In the genomic region with DNA sequence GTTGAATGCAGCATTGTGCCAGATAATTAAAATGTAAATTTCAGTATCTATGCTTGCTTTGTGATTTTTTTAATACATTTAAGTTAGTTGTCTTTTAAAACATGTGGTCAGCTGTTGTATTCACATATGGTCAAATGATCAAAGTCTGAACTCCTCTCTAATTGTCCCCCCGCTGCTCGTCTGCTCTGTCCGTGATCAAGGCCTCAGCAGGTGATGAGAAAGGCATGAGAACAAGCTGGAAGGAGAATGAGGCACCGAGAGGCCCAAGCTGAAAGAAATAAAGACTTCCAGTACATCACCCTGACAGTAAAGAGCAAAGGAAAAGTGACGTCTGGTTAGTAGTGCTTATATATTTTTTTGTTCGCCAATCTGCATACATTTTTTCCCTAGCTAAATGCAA, we compare ENCODE assay signal across 1 cellular context.
TF ChIP-seq lines count a peak whose summit lies in the region.

No MANE protein-coding gene starts in this region.

TF ChIP-seq in GM23338, 12 proteins besides CTCF, POLR2A, EP300 and RAD21:
- TF ChIP-seq, protein P1, sequence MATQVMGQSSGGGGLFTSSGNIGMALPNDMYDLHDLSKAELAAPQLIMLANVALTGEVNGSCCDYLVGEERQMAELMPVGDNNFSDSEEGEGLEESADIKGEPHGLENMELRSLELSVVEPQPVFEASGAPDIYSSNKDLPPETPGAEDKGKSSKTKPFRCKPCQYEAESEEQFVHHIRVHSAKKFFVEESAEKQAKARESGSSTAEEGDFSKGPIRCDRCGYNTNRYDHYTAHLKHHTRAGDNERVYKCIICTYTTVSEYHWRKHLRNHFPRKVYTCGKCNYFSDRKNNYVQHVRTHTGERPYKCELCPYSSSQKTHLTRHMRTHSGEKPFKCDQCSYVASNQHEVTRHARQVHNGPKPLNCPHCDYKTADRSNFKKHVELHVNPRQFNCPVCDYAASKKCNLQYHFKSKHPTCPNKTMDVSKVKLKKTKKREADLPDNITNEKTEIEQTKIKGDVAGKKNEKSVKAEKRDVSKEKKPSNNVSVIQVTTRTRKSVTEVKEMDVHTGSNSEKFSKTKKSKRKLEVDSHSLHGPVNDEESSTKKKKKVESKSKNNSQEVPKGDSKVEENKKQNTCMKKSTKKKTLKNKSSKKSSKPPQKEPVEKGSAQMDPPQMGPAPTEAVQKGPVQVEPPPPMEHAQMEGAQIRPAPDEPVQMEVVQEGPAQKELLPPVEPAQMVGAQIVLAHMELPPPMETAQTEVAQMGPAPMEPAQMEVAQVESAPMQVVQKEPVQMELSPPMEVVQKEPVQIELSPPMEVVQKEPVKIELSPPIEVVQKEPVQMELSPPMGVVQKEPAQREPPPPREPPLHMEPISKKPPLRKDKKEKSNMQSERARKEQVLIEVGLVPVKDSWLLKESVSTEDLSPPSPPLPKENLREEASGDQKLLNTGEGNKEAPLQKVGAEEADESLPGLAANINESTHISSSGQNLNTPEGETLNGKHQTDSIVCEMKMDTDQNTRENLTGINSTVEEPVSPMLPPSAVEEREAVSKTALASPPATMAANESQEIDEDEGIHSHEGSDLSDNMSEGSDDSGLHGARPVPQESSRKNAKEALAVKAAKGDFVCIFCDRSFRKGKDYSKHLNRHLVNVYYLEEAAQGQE (IDR thresholded peaks at IDR 0.05; ENCODE audit: unreplicated experiment): no peak
- TF ChIP-seq ZNF114 (CRISPR knock-in tag; IDR thresholded peaks at IDR 0.05): no peak
- no peak for TF ChIP-seq JUNB (IDR thresholded peaks at IDR 0.05; ENCODE audit: unreplicated experiment)
- TF ChIP-seq, protein P2, sequence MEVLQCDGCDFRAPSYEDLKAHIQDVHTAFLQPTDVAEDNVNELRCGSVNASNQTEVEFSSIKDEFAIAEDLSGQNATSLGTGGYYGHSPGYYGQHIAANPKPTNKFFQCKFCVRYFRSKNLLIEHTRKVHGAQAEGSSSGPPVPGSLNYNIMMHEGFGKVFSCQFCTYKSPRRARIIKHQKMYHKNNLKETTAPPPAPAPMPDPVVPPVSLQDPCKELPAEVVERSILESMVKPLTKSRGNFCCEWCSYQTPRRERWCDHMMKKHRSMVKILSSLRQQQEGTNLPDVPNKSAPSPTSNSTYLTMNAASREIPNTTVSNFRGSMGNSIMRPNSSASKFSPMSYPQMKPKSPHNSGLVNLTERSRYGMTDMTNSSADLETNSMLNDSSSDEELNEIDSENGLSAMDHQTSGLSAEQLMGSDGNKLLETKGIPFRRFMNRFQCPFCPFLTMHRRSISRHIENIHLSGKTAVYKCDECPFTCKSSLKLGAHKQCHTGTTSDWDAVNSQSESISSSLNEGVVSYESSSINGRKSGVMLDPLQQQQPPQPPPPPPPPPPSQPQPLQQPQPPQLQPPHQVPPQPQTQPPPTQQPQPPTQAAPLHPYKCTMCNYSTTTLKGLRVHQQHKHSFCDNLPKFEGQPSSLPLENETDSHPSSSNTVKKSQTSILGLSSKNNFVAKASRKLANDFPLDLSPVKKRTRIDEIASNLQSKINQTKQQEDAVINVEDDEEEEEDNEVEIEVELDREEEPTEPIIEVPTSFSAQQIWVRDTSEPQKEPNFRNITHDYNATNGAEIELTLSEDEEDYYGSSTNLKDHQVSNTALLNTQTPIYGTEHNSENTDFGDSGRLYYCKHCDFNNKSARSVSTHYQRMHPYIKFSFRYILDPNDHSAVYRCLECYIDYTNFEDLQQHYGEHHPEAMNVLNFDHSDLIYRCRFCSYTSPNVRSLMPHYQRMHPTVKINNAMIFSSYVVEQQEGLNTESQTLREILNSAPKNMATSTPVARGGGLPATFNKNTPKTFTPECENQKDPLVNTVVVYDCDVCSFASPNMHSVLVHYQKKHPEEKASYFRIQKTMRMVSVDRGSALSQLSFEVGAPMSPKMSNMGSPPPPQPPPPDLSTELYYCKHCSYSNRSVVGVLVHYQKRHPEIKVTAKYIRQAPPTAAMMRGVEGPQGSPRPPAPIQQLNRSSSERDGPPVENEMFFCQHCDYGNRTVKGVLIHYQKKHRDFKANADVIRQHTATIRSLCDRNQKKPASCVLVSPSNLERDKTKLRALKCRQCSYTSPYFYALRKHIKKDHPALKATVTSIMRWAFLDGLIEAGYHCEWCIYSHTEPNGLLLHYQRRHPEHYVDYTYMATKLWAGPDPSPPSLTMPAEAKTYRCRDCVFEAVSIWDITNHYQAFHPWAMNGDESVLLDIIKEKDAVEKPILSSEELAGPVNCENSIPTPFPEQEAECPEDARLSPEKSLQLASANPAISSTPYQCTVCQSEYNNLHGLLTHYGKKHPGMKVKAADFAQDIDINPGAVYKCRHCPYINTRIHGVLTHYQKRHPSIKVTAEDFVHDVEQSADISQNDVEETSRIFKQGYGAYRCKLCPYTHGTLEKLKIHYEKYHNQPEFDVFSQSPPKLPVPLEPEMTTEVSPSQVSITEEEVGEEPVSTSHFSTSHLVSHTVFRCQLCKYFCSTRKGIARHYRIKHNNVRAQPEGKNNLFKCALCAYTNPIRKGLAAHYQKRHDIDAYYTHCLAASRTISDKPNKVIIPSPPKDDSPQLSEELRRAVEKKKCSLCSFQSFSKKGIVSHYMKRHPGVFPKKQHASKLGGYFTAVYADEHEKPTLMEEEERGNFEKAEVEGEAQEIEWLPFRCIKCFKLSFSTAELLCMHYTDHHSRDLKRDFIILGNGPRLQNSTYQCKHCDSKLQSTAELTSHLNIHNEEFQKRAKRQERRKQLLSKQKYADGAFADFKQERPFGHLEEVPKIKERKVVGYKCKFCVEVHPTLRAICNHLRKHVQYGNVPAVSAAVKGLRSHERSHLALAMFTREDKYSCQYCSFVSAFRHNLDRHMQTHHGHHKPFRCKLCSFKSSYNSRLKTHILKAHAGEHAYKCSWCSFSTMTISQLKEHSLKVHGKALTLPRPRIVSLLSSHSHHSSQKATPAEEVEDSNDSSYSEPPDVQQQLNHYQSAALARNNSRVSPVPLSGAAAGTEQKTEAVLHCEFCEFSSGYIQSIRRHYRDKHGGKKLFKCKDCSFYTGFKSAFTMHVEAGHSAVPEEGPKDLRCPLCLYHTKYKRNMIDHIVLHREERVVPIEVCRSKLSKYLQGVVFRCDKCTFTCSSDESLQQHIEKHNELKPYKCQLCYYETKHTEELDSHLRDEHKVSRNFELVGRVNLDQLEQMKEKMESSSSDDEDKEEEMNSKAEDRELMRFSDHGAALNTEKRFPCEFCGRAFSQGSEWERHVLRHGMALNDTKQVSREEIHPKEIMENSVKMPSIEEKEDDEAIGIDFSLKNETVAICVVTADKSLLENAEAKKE (CRISPR knock-in tag; IDR thresholded peaks at IDR 0.05): peak; percentile 55
- peak; percentile 89 for TF ChIP-seq NANOG (IDR thresholded peaks at IDR 0.05; ENCODE audit: borderline replicate concordance)
- TF ChIP-seq POLR2AphosphoS5 (IDR thresholded peaks at IDR 0.05; ENCODE audit: low read depth): no peak
